In genomic region chr3:122392868-122393844, GRCh38 we compare ENCODE assay signal across 8 cellular contexts. TPM values are rescaled to one million over a fixed set of nuclear protein-coding genes. Genes with fewer than 3 reads are reported as not detected.
DNase-seq lines count a peak whose midpoint lies in the region; ATAC-seq, FAIRE-seq and TF ChIP-seq lines count a peak whose summit lies in the region.

No MANE protein-coding gene starts in this region.

- TF ChIP-seq EP300 in HepG2 (IDR thresholded peaks at IDR 0.05; ENCODE audit: low read depth in 2 of 2, low read length in 2 of 2), result no peak
- no peak for TF ChIP-seq EP300 in HepG2 (CRISPR knock-in tag; IDR thresholded peaks at IDR 0.05; ENCODE audit: borderline replicate concordance)

- WGBS in HepG2 (ENCODE audit: low lambda C conversion rate), result 24% methylated on average over 2 of the region's 2 CpGs

- BruUV-seq in HepG2 (replicated peaks; lab: Mats Ljungman, UMichigan), result no TSS peak

- H3K4me1 ChIP-seq in HAP-1, result no peaks in the 10 kb centered on the region
- H3K4me1 ChIP-seq in HepG2 (ENCODE audit: insufficient read depth, low read length), result peaks cover 63% of the 10 kb centered on the region

- H3K27ac ChIP-seq in HepG2 (ENCODE audit: extremely low read length, insufficient read depth, low read length), result peak overlapping the region; percentile 72

- H3K9me3 ChIP-seq in HAP-1 (no peaks in the 10 kb centered on the region), HepG2 (ENCODE audit: low read length) (no peaks in the 10 kb centered on the region)

- H3K4me3 ChIP-seq in HAP-1 (no peak overlapping the region), bronchial epithelial cell (ENCODE audit: low read depth, low read length) (no peak overlapping the region), HepG2 (replicated peaks in 1 of 3; ENCODE audit: insufficient read depth in 1 of 3, low read depth in 2 of 3, low read length in 3 of 3) (no peak overlapping the region)

- no peaks in the 10 kb centered on the region for H3K27me3 ChIP-seq in HAP-1 (ENCODE audit: low read depth)
- no peaks in the 10 kb centered on the region for H3K27me3 ChIP-seq in bronchial epithelial cell (ENCODE audit: control insufficient read depth, insufficient read depth, low read length)
- H3K27me3 ChIP-seq in HepG2 (ENCODE audit: control insufficient read depth in 1 of 2, insufficient read depth in 2 of 2, low read length in 2 of 2), result no peaks in the 10 kb centered on the region

- TF ChIP-seq POLR2A in HepG2 (IDR thresholded peaks at IDR 0.05; ENCODE audit: insufficient read depth in 1 of 2, low read depth in 2 of 2, low read length in 2 of 2), result no peak

- in situ Hi-C loops in Caki2 (cut with HindIII; ENCODE audit: low pct_unique_long_range_greater_than_20kb, low sequenced_read_pairs) (no loop called here), HAP-1 (cut with MboI; ENCODE audit: low sequenced_read_pairs) (no loop called here), HepG2 (cut with HindIII; ENCODE audit: extremely low pct_ligation_motif_present, low pct_unique_long_range_greater_than_20kb) (loop anchor here (5.0 kb wide), 1 partner anchor 284 kb away; no protein-coding TSS in a partner anchor)

- peak overlapping the region; percentile 26; the same call in 1 of the 2 replicates for H3K9ac ChIP-seq in HepG2 (ENCODE audit: insufficient read depth, low read depth, low read length)

- H3K4me2 ChIP-seq in HepG2 (ENCODE audit: low read depth, low read length), result peak overlapping the region; percentile 9; the same call in 1 of the 2 replicates

- H3K36me3 ChIP-seq in HAP-1 (replicated peaks), result no peaks in the 10 kb centered on the region
- no peaks in the 10 kb centered on the region for H3K36me3 ChIP-seq in bronchial epithelial cell (ENCODE audit: control insufficient read depth, insufficient read depth, low read length)
- peaks cover 0 to 11% of the 10 kb centered on the region in 2 experiments; a peak in 2 of 5 replicates for H3K36me3 ChIP-seq in HepG2 (replicated peaks in 1 of 2; ENCODE audit: control insufficient read depth in 1 of 2, insufficient read depth in 2 of 2, low read length in 2 of 2)

- peak; percentile 42; the same call in 1 of the 2 replicates for TF ChIP-seq RAD21 in HepG2 (CRISPR knock-in tag; IDR thresholded peaks at IDR 0.05)

- no peak for FAIRE-seq in bronchial epithelial cell (lab: Jason Lieb, UNC)
- FAIRE-seq in HepG2 (lab: Jason Lieb, UNC), result peak; percentile 74

- CTCF ChIA-PET in HepG2 (lab: Yijun Ruan, JAX; ENCODE audit: low intra/inter-chr PET ratio, low total read pairs), result interaction anchor here (1.0 to 2.4 kb wide), 3 partner anchors 86 to 286 kb away, joined by 3 to 14 read pairs (median 3); no protein-coding TSS in a partner anchor

- H2AFZ ChIP-seq in HepG2 (ENCODE audit: low read length), result no peak overlapping the region

- H4K20me1 ChIP-seq in HepG2 (ENCODE audit: insufficient read depth, low read length), result 0 out of 2 replicates have a peak, but pooled peaks cover 7% of the 10 kb centered on the region

- ATAC-seq in HepG2 (no peak), GM21529 (IDR thresholded peaks at IDR 0.05; ENCODE audit: unreplicated experiment) (no peak), HG03457 (IDR thresholded peaks at IDR 0.05; ENCODE audit: unreplicated experiment) (no peak)

- DNase-seq in Caki2 (ENCODE audit: low read depth) (peak; percentile 8), HAP-1 (ENCODE audit: low spot score in 2 of 2) (peak; percentile 21 to 54), NOMO-1 treated with DMSO at 0.1 percent for 48 hours (lab: John Stamatoyannopoulos, UW; ENCODE audit: unreplicated experiment) (peak; percentile 66), bronchial epithelial cell (ENCODE audit: low read depth) (peak; percentile 57), HepG2 (ENCODE audit: low spot score) (peak; percentile 47)
- DNase-seq in activated CD8-positive, alpha-beta memory T cell treated with anti-CD3 and anti-CD28 coated beads, Interleukin-2, amount 50 U/mL, for 4 hours, result no peak

- peak; percentile 64 for TF ChIP-seq CTCF in bronchial epithelial cell (IDR thresholded peaks at IDR 0.05; ENCODE audit: insufficient read depth, low read length, severe bottlenecking)
- TF ChIP-seq CTCF in HepG2 (CRISPR knock-in tag; IDR thresholded peaks at IDR 0.05), result peak; percentile 71

- POLR2A ChIA-PET in HepG2 (lab: Yijun Ruan, JAX), result interaction anchor here (0.6 to 4.1 kb wide), 9 partner anchors 9 to 286 kb away, joined by 3 to 67 read pairs (median 6); partner anchors contain the start of genes FAM162A, KPNA1, MIX23 and WDR5B

- intact Hi-C loops in HepG2 (cut with micrococcal nuclease; ENCODE audit: unreplicated experiment), result loop anchor here (1.0 to 2.0 kb wide), 3 partner anchors 22 to 286 kb away; no protein-coding TSS in a partner anchor

- H3K79me2 ChIP-seq in HepG2 (ENCODE audit: insufficient read depth, low read length), result peaks cover 74% of the 10 kb centered on the region

RNA-seq across cellular contexts. Expression of gene FAM162A, which starts 9.2 kb away (rescaled TPM):
- 36.5 and 42.1 TPM in 2 replicates for total RNA-seq in Caki2 (2014; rRNA removed; shearing (Covaris generic); ENCODE audit: low replicate concordance)
- total RNA-seq in bronchial epithelial cell, result 14.7 and 37.0 TPM in 2 replicates
- total RNA-seq in HepG2 (2016; rRNA removed; fragmentation: Illumina TruSeq; extraction: Trizol), result 115 and 131 TPM in 2 replicates
- 18.3 and 23.7 TPM in 2 replicates for total RNA-seq in HepG2 (2016; cell fraction: cytosol; rRNA removed; fragmentation: Illumina TruSeq; extraction: Trizol; ENCODE audit: low read depth)
- 118 and 149 TPM in 2 replicates for total RNA-seq in HepG2 (2016; cell fraction: insoluble cytoplasmic fraction; rRNA removed; fragmentation: Illumina TruSeq; extraction: Trizol)
- 29.2 and 29.7 TPM in 2 replicates for total RNA-seq in HepG2 (2016; cell fraction: membrane; rRNA removed; fragmentation: Illumina TruSeq; extraction: Trizol)
- total RNA-seq in HepG2 (2016; cell fraction: nucleus; rRNA removed; fragmentation: Illumina TruSeq; extraction: Trizol), result 44.8 and 51.6 TPM in 2 replicates
- 141 and 155 TPM in 2 replicates for polyA plus RNA-seq in HepG2 (2011; rRNA removed)
- 81.9 and 104 TPM in 2 replicates for polyA plus RNA-seq in HepG2 (2011; cell fraction: cytosol; rRNA removed)
- 33.6 and 34.6 TPM in 2 replicates for polyA plus RNA-seq in HepG2 (2011; cell fraction: nucleus; rRNA removed)
- 197 and 266 TPM in 2 replicates for polyA plus RNA-seq in HepG2 (2012)
- 34.9 and 38.9 TPM in 2 replicates for polyA plus RNA-seq in HepG2 (2016; cell fraction: cytosol; fragmentation: Illumina TruSeq; extraction: Trizol; ENCODE audit: low read depth)
- 167 and 187 TPM in 2 replicates for polyA plus RNA-seq in HepG2 (2016; cell fraction: insoluble cytoplasmic fraction; fragmentation: Illumina TruSeq; extraction: Trizol; ENCODE audit: low read depth)
- polyA plus RNA-seq in HepG2 (2016; cell fraction: membrane; fragmentation: Illumina TruSeq; extraction: Trizol; ENCODE audit: low read depth), result 30.9 and 35.6 TPM in 2 replicates
- 93.4 and 95.0 TPM in 2 replicates for polyA plus RNA-seq in HepG2 (2016; cell fraction: nucleus; fragmentation: Illumina TruSeq; extraction: Trizol; ENCODE audit: insufficient read depth, low read depth)
- polyA minus RNA-seq in HepG2 (2011; rRNA and poly(A)+ RNA removed; ENCODE audit: low replicate concordance), result 11.7 and 21.1 TPM in 2 replicates
- 29.6 and 36.6 TPM in 2 replicates for polyA minus RNA-seq in HepG2 (2011; cell fraction: cytosol; rRNA and poly(A)+ RNA removed)
- polyA minus RNA-seq in HepG2 (2011; cell fraction: nucleus; rRNA and poly(A)+ RNA removed), result 70.0 and 72.2 TPM in 2 replicates

RNA-seq across cellular contexts. Expression of gene MIX23, which starts 10.1 kb away (rescaled TPM):
- total RNA-seq in Caki2 (2014; rRNA removed; shearing (Covaris generic); ENCODE audit: low replicate concordance), result 46.2 and 72.9 TPM in 2 replicates
- 24.0 and 25.3 TPM in 2 replicates for total RNA-seq in bronchial epithelial cell
- 152 and 233 TPM in 2 replicates for total RNA-seq in HepG2 (2016; rRNA removed; fragmentation: Illumina TruSeq; extraction: Trizol)
- total RNA-seq in HepG2 (2016; cell fraction: cytosol; rRNA removed; fragmentation: Illumina TruSeq; extraction: Trizol; ENCODE audit: low read depth), result 96.3 and 103 TPM in 2 replicates
- 150 and 251 TPM in 2 replicates for total RNA-seq in HepG2 (2016; cell fraction: insoluble cytoplasmic fraction; rRNA removed; fragmentation: Illumina TruSeq; extraction: Trizol)
- 93.8 and 116 TPM in 2 replicates for total RNA-seq in HepG2 (2016; cell fraction: membrane; rRNA removed; fragmentation: Illumina TruSeq; extraction: Trizol)
- total RNA-seq in HepG2 (2016; cell fraction: nucleus; rRNA removed; fragmentation: Illumina TruSeq; extraction: Trizol), result 55.1 and 57.7 TPM in 2 replicates
- 16.2 and 20.0 TPM in 2 replicates for polyA plus RNA-seq in HepG2 (2011; rRNA removed)
- 10.9 and 12.5 TPM in 2 replicates for polyA plus RNA-seq in HepG2 (2011; cell fraction: cytosol; rRNA removed)
- 7.9 and 12.8 TPM in 2 replicates for polyA plus RNA-seq in HepG2 (2011; cell fraction: nucleus; rRNA removed)
- 65.6 and 98.8 TPM in 2 replicates for polyA plus RNA-seq in HepG2 (2012)
- polyA plus RNA-seq in HepG2 (2016; cell fraction: cytosol; fragmentation: Illumina TruSeq; extraction: Trizol; ENCODE audit: low read depth), result 99.1 and 102 TPM in 2 replicates
- polyA plus RNA-seq in HepG2 (2016; cell fraction: insoluble cytoplasmic fraction; fragmentation: Illumina TruSeq; extraction: Trizol; ENCODE audit: low read depth), result 274 and 298 TPM in 2 replicates
- 96.2 and 118 TPM in 2 replicates for polyA plus RNA-seq in HepG2 (2016; cell fraction: membrane; fragmentation: Illumina TruSeq; extraction: Trizol; ENCODE audit: low read depth)
- 116 and 117 TPM in 2 replicates for polyA plus RNA-seq in HepG2 (2016; cell fraction: nucleus; fragmentation: Illumina TruSeq; extraction: Trizol; ENCODE audit: insufficient read depth, low read depth)
- 3.6 and 4.8 TPM in 2 replicates for polyA minus RNA-seq in HepG2 (2011; rRNA and poly(A)+ RNA removed; ENCODE audit: low replicate concordance)
- polyA minus RNA-seq in HepG2 (2011; cell fraction: cytosol; rRNA and poly(A)+ RNA removed), result 18.9 and 22.0 TPM in 2 replicates
- 23.4 and 27.4 TPM in 2 replicates for polyA minus RNA-seq in HepG2 (2011; cell fraction: nucleus; rRNA and poly(A)+ RNA removed)

RNA-seq across cellular contexts. Expression of gene WDR5B, which starts 22.7 kb away (rescaled TPM):
- total RNA-seq in Caki2 (2014; rRNA removed; shearing (Covaris generic); ENCODE audit: low replicate concordance), result 2.4 and 3.1 TPM in 2 replicates
- total RNA-seq in bronchial epithelial cell, result 3.9 and 4.4 TPM in 2 replicates
- 3.6 and 4.5 TPM in 2 replicates for total RNA-seq in HepG2 (2016; rRNA removed; fragmentation: Illumina TruSeq; extraction: Trizol)
- 1.1 and 1.2 TPM in 2 replicates for total RNA-seq in HepG2 (2016; cell fraction: cytosol; rRNA removed; fragmentation: Illumina TruSeq; extraction: Trizol; ENCODE audit: low read depth)
- 3.5 and 5.6 TPM in 2 replicates for total RNA-seq in HepG2 (2016; cell fraction: insoluble cytoplasmic fraction; rRNA removed; fragmentation: Illumina TruSeq; extraction: Trizol)
- 2.8 and 3.6 TPM in 2 replicates for total RNA-seq in HepG2 (2016; cell fraction: membrane; rRNA removed; fragmentation: Illumina TruSeq; extraction: Trizol)
- total RNA-seq in HepG2 (2016; cell fraction: nucleus; rRNA removed; fragmentation: Illumina TruSeq; extraction: Trizol), result 4.0 TPM in 2 replicates
- polyA plus RNA-seq in HepG2 (2011; rRNA removed), result 2.2 and 2.5 TPM in 2 replicates
- 0.94 and 1.8 TPM in 2 replicates for polyA plus RNA-seq in HepG2 (2011; cell fraction: cytosol; rRNA removed)
- 1.3 and 2.0 TPM in 2 replicates for polyA plus RNA-seq in HepG2 (2011; cell fraction: nucleus; rRNA removed)
- polyA plus RNA-seq in HepG2 (2012), result 1.6 and 2.3 TPM in 2 replicates
- polyA plus RNA-seq in HepG2 (2016; cell fraction: cytosol; fragmentation: Illumina TruSeq; extraction: Trizol; ENCODE audit: low read depth), result 0.49 and 0.52 TPM in 2 replicates
- 3.5 and 4.0 TPM in 2 replicates for polyA plus RNA-seq in HepG2 (2016; cell fraction: insoluble cytoplasmic fraction; fragmentation: Illumina TruSeq; extraction: Trizol; ENCODE audit: low read depth)
- polyA plus RNA-seq in HepG2 (2016; cell fraction: membrane; fragmentation: Illumina TruSeq; extraction: Trizol; ENCODE audit: low read depth), result 1.4 and 1.5 TPM in 2 replicates
- polyA plus RNA-seq in HepG2 (2016; cell fraction: nucleus; fragmentation: Illumina TruSeq; extraction: Trizol; ENCODE audit: insufficient read depth, low read depth), result 3.7 and 4.4 TPM in 2 replicates
- polyA minus RNA-seq in HepG2 (2011; rRNA and poly(A)+ RNA removed; ENCODE audit: low replicate concordance), result 1.7 and 3.5 TPM in 2 replicates
- 1.1 and 1.4 TPM in 2 replicates for polyA minus RNA-seq in HepG2 (2011; cell fraction: cytosol; rRNA and poly(A)+ RNA removed)
- polyA minus RNA-seq in HepG2 (2011; cell fraction: nucleus; rRNA and poly(A)+ RNA removed), result 5.9 and 8.2 TPM in 2 replicates
